ENCODE assay signal across 25 cellular contexts in the genomic region with DNA sequence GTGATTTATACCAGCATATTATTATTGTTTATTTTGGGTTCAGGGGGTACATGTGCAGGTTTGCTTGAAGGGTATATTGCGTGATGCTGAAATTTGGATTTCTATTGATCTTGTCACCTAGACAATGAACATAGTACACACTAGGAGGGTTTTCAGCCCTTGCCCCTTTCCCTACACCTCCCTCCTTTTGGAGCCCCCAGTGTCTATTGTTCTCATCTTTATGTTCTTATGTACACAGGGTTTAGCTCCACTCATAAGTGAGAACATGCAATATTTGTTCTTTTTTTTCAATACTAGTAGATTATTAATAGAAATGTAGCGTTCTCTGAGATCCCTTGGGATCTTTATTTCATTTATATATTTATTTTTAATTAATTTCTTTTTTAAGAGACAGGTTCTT.
DNase-seq lines count a peak whose midpoint lies in the region; ATAC-seq, FAIRE-seq and TF ChIP-seq lines count a peak whose summit lies in the region.
"Had no signal": no experiment of that assay in that cellular context is flagged by ENCODE, and none has a peak within 500 bp of the region (broad histone marks: within the 10 kb centered on the region; RNA-seq: fewer than 3 reads in every experiment).

No MANE protein-coding gene starts in this region.

- H3K9me3 ChIP-seq in HepG2 (ENCODE audit: low read length) = no peaks in the 10 kb centered on the region
- no peaks in the 10 kb centered on the region for H3K9me3 ChIP-seq in right lobe of liver
- H3K9me3 ChIP-seq: A549; BLaER1 treated with 17β-estradiol and CSF1 and Interleukin-3, amounts not matched to agents 10 nM and 100 nM had no signal

- CTCF ChIA-PET in HepG2 (lab: Yijun Ruan, JAX; ENCODE audit: low intra/inter-chr PET ratio, low total read pairs) = no interaction called here

- H3K4me2 ChIP-seq in HepG2 (ENCODE audit: low read depth, low read length) = no peak overlapping the region
- H3K4me2 ChIP-seq: A549; BLaER1 treated with 17β-estradiol and CSF1 and Interleukin-3, amounts not matched to agents 10 nM and 100 nM had no signal

- H4K20me1 ChIP-seq in HepG2 (ENCODE audit: insufficient read depth, low read length) = no peaks in the 10 kb centered on the region
- H4K20me1 ChIP-seq: BLaER1 treated with 17β-estradiol and CSF1 and Interleukin-3, amounts not matched to agents 10 nM and 100 nM had no signal

- H3K4me1 Mint-ChIP-seq in nephron progenitor cell = peaks cover 6% of the 10 kb centered on the region
- no peaks in the 10 kb centered on the region for H3K4me1 Mint-ChIP-seq in immature natural killer cell
- H3K4me1 Mint-ChIP-seq: B cell had no signal

- H3K27me3 ChIP-seq in HepG2 (ENCODE audit: control insufficient read depth in 1 of 2, insufficient read depth in 2 of 2, low read length in 2 of 2) = no peaks in the 10 kb centered on the region
- H3K27me3 ChIP-seq in right lobe of liver = no peaks in the 10 kb centered on the region
- H3K27me3 ChIP-seq: BLaER1 treated with 17β-estradiol and CSF1 and Interleukin-3, amounts not matched to agents 10 nM and 100 nM had no signal

- in situ Hi-C loops in HepG2 (cut with HindIII; ENCODE audit: extremely low pct_ligation_motif_present, low pct_unique_long_range_greater_than_20kb) = no loop called here

- H3K9ac ChIP-seq in HepG2 (ENCODE audit: insufficient read depth, low read depth, low read length) = no peak overlapping the region
- H3K9ac ChIP-seq: BLaER1 treated with 17β-estradiol and CSF1 and Interleukin-3, amounts not matched to agents 10 nM and 100 nM had no signal

- H3K79me2 ChIP-seq in HepG2 (ENCODE audit: insufficient read depth, low read length) = no peaks in the 10 kb centered on the region

- peak overlapping the region; percentile 45 for H3K27ac Mint-ChIP-seq in nephron progenitor cell
- no peak overlapping the region for H3K27ac Mint-ChIP-seq in immature natural killer cell
- H3K27ac Mint-ChIP-seq: B cell; CD4-positive, alpha-beta T cell; CD8-positive, alpha-beta T cell had no signal

- H3K36me3 Mint-ChIP-seq in nephron progenitor cell (ENCODE audit: low read depth) (peaks cover 16% of the 10 kb centered on the region), immature natural killer cell (peaks cover 29 to 43% (median 39%) of the 10 kb centered on the region in 3 donors)

- H3K27ac ChIP-seq in HepG2 (ENCODE audit: extremely low read length, insufficient read depth, low read length) = no peak overlapping the region
- H3K27ac ChIP-seq in right lobe of liver = no peak overlapping the region
- H3K27ac ChIP-seq: 22Rv1; A549; BLaER1 treated with 17β-estradiol and CSF1 and Interleukin-3, amounts not matched to agents 10 nM and 100 nM; C4-2B had no signal

- BruUV-seq in HepG2 (replicated peaks; lab: Mats Ljungman, UMichigan) = no TSS peak

- H3K9me3 Mint-ChIP-seq in nephron progenitor cell (no peaks in the 10 kb centered on the region), immature natural killer cell (no peaks in the 10 kb centered on the region)

- TF ChIP-seq CTCF in HepG2 (CRISPR knock-in tag; IDR thresholded peaks at IDR 0.05) = no peak
- TF ChIP-seq CTCF in right lobe of liver (IDR thresholded peaks at IDR 0.05) = no peak
- TF ChIP-seq CTCF in nephron progenitor cell (IDR thresholded peaks at IDR 0.05) = no peak
- TF ChIP-seq CTCF in GM20000 (IDR thresholded peaks at IDR 0.05; ENCODE audit: extremely low read depth, missing control alignments) = no peak

- H3K36me3 ChIP-seq in HepG2 (replicated peaks in 1 of 2; ENCODE audit: control insufficient read depth in 1 of 2, insufficient read depth in 2 of 2, low read length in 2 of 2) (no peaks in the 10 kb centered on the region), right lobe of liver (peaks cover 0 to 8% (median 0%) of the 10 kb centered on the region in 4 donors)

- intact Hi-C loops in HepG2 (cut with micrococcal nuclease; ENCODE audit: unreplicated experiment) (no loop called here), right lobe of liver (cut with DNase I) (no loop called here)

- POLR2A ChIA-PET in HepG2 (lab: Yijun Ruan, JAX) = no interaction called here

- H3K4me3 Mint-ChIP-seq in nephron progenitor cell (no peak overlapping the region), immature natural killer cell (no peak overlapping the region)
- H3K4me3 Mint-ChIP-seq: B cell; CD4-positive, alpha-beta T cell; CD8-positive, alpha-beta T cell had no signal

- TF ChIP-seq RAD21 in HepG2 (CRISPR knock-in tag; IDR thresholded peaks at IDR 0.05) = no peak

- H3K4me1 ChIP-seq in HepG2 (ENCODE audit: insufficient read depth, low read length) = 0 out of 2 replicates have a peak, but pooled peaks cover 5% of the 10 kb centered on the region
- H3K4me1 ChIP-seq in right lobe of liver = no peaks in the 10 kb centered on the region
- H3K4me1 ChIP-seq: A549; BLaER1 treated with 17β-estradiol and CSF1 and Interleukin-3, amounts not matched to agents 10 nM and 100 nM had no signal

- peaks cover 3% of the 10 kb centered on the region for H3K27me3 Mint-ChIP-seq in nephron progenitor cell (ENCODE audit: low read depth, poor library complexity)
- H3K27me3 Mint-ChIP-seq in immature natural killer cell (ENCODE audit: low read depth in 3 of 3) = no peaks in the 10 kb centered on the region
- H3K27me3 Mint-ChIP-seq: B cell; CD4-positive, alpha-beta T cell had no signal

- TF ChIP-seq POLR2A in HepG2 (IDR thresholded peaks at IDR 0.05; ENCODE audit: insufficient read depth in 1 of 2, low read depth in 2 of 2, low read length in 2 of 2) (no peak), right lobe of liver (IDR thresholded peaks at IDR 0.05) (no peak)

- no peak for FAIRE-seq in HepG2 (lab: Jason Lieb, UNC)
- FAIRE-seq: A549, GM12878, GM12892, GM18507 had no signal

- DNase-seq in NCI-H1417 (lab: John Stamatoyannopoulos, UW) (peak in 2 of 3 experiments; percentile 13 to 56), NCI-H1417 treated with DMSO at 0.1 percent for 48 hours (lab: John Stamatoyannopoulos, UW) (no peak), HepG2 (ENCODE audit: low spot score) (peak; percentile 7), right lobe of liver (no peak), DMS53 treated with DMSO at 0.1 percent for 48 hours (lab: John Stamatoyannopoulos, UW; ENCODE audit: unreplicated experiment) (peak; percentile 4), nephron progenitor cell (no peak), immature natural killer cell (no peak), GM20000 (ENCODE audit: low spot score) (no peak)
- DNase-seq: AML-193; CD4-positive, alpha-beta T cell; CD8-positive, alpha-beta T cell; DMS 273 treated with DMSO at 0.1 percent for 48 hours; DMS153; DMS79; DND-41; EL; GDM1 had no signal

- ATAC-seq in HepG2 = 0 out of 3 replicates have a peak, but pooled peaks have one; percentile 40
- ATAC-seq in right lobe of liver = no peak
- ATAC-seq: A549; CD8-positive, alpha-beta T cell; GM12878 had no signal

- no peak overlapping the region for H2AFZ ChIP-seq in HepG2 (ENCODE audit: low read length)

- WGBS in HepG2 (ENCODE audit: low lambda C conversion rate) = 78% methylated on average over 2 of the region's 2 CpGs
- whole genome bisulfite sequencing in right lobe of liver (ENCODE audit: insufficient coverage, low coverage, low lambda C conversion rate, missing lambda C conversion rate) = 56% methylated on average over 1 of the region's 2 CpGs

- H3K4me3 ChIP-seq in HepG2 (replicated peaks in 1 of 3; ENCODE audit: insufficient read depth in 1 of 3, low read depth in 2 of 3, low read length in 3 of 3) (no peak overlapping the region), right lobe of liver (no peak overlapping the region)
- H3K4me3 ChIP-seq: A549; BLaER1 treated with 17β-estradiol and CSF1 and Interleukin-3, amounts not matched to agents 10 nM and 100 nM; GM12878 had no signal

- TF ChIP-seq EP300 in HepG2 (IDR thresholded peaks at IDR 0.05; ENCODE audit: low read depth in 2 of 2, low read length in 2 of 2) (no peak), HepG2 (CRISPR knock-in tag; IDR thresholded peaks at IDR 0.05; ENCODE audit: borderline replicate concordance) (no peak)

TF ChIP-seq in HepG2, 621 proteins besides CTCF, POLR2A, EP300 and RAD21:
- no peak for TF ChIP-seq SOX13 (IDR thresholded peaks at IDR 0.05)
- peak in 1 of 2 experiments; percentile 68; a peak in 2 of 4 replicates for TF ChIP-seq SOX13 (CRISPR knock-in tag; conservative IDR thresholded peaks at IDR 0.05 in 1 of 2, IDR thresholded peaks at IDR 0.05 in 1 of 2)
- TF ChIP-seq, protein P1, sequence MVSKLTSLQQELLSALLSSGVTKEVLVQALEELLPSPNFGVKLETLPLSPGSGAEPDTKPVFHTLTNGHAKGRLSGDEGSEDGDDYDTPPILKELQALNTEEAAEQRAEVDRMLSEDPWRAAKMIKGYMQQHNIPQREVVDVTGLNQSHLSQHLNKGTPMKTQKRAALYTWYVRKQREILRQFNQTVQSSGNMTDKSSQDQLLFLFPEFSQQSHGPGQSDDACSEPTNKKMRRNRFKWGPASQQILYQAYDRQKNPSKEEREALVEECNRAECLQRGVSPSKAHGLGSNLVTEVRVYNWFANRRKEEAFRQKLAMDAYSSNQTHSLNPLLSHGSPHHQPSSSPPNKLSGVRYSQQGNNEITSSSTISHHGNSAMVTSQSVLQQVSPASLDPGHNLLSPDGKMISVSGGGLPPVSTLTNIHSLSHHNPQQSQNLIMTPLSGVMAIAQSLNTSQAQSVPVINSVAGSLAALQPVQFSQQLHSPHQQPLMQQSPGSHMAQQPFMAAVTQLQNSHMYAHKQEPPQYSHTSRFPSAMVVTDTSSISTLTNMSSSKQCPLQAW (CRISPR knock-in tag; IDR thresholded peaks at IDR 0.05) = no peak
- TF ChIP-seq SOX5 (CRISPR knock-in tag; IDR thresholded peaks at IDR 0.05; ENCODE audit: borderline replicate concordance) = peak; percentile 55; the same call in 1 of the 2 replicates
- peak; percentile 25; the same call in 1 of the 2 replicates for TF ChIP-seq PATZ1 (CRISPR knock-in tag; IDR thresholded peaks at IDR 0.05)
- TF ChIP-seq SOX6 (IDR thresholded peaks at IDR 0.05) = no peak
- TF ChIP-seq SOX6 (CRISPR knock-in tag; IDR thresholded peaks at IDR 0.05) = peak; percentile 32; the same call in 1 of the 2 replicates

Comparison
In these comparisons a context has a peak if more than half of its experiments do, and no peak if none do; other contexts are left out.
1. DNase-seq: peak in NCI-H1417 (2 of 3), HepG2 (single experiment) and DMS53 treated with DMSO at 0.1 percent for 48 hours (single experiment); none in NCI-H1417 treated with DMSO at 0.1 percent for 48 hours (single experiment), right lobe of liver (0 of 3), nephron progenitor cell (single experiment), immature natural killer cell (0 of 3) and GM20000 (single experiment).